In genomic region chr10:103680869-103681236, GRCh38 we compare ENCODE assay signal across 16 cellular contexts.
DNase-seq lines count a peak whose midpoint lies in the region; ATAC-seq and TF ChIP-seq lines count a peak whose summit lies in the region.
"Had no signal": no experiment of that assay in that cellular context is flagged by ENCODE, and none has a peak within 500 bp of the region (broad histone marks: within the 10 kb centered on the region; RNA-seq: fewer than 3 reads in every experiment).

No MANE protein-coding gene starts in this region.

- no peaks in the 10 kb centered on the region for H3K36me3 ChIP-seq in uterus
- H3K36me3 ChIP-seq in Peyer's patch = no peaks in the 10 kb centered on the region
- no peaks in the 10 kb centered on the region for H3K36me3 ChIP-seq in lower lobe of right lung
- no peaks in the 10 kb centered on the region for H3K36me3 ChIP-seq in ovary
- H3K36me3 ChIP-seq: HAP-1, SJSA1 had no signal

- ATAC-seq in lower lobe of right lung = no peak

- H3K9me3 ChIP-seq in uterus (no peaks in the 10 kb centered on the region), Peyer's patch (no peaks in the 10 kb centered on the region), lower lobe of right lung (no peaks in the 10 kb centered on the region), ovary (no peaks in the 10 kb centered on the region)
- H3K9me3 ChIP-seq: HAP-1, SJSA1 had no signal

- no peak for TF ChIP-seq CTCF in fibroblast of mammary gland (conservative IDR thresholded peaks at IDR 0.05; ENCODE audit: control insufficient read depth, insufficient read depth, low read depth, low read length)
- no peak for TF ChIP-seq CTCF in uterus (IDR thresholded peaks at IDR 0.05)
- no peak for TF ChIP-seq CTCF in Peyer's patch (IDR thresholded peaks at IDR 0.05)
- TF ChIP-seq CTCF in lower lobe of right lung (IDR thresholded peaks at IDR 0.05) = no peak
- no peak for TF ChIP-seq CTCF in ovary (IDR thresholded peaks at IDR 0.05)

- H3K4me3 ChIP-seq in fibroblast of mammary gland (ENCODE audit: control insufficient read depth, low read depth, low read length) (no peak overlapping the region), uterus (no peak overlapping the region), Peyer's patch (no peak overlapping the region), lower lobe of right lung (no peak overlapping the region), ovary (no peak overlapping the region)
- H3K4me3 ChIP-seq: HAP-1, SJSA1 had no signal

- H3K4me1 Mint-ChIP-seq in IgD-negative memory B cell = peaks cover 19 to 26% (median 21%) of the 10 kb centered on the region in 3 donors

- TF ChIP-seq POLR2A in uterus (IDR thresholded peaks at IDR 0.05) = no peak
- no peak for TF ChIP-seq POLR2A in Peyer's patch (IDR thresholded peaks at IDR 0.05)
- no peak for TF ChIP-seq POLR2A in ovary (IDR thresholded peaks at IDR 0.05)

- H3K4me3 Mint-ChIP-seq in IgD-negative memory B cell = no peak overlapping the region
- H3K4me3 Mint-ChIP-seq: B cell; CD4-positive, alpha-beta T cell had no signal

- no peak for TF ChIP-seq EP300 in ovary (IDR thresholded peaks at IDR 0.05)

- DNase-seq in GM03348 (ENCODE audit: low spot score) = peak; percentile 47
- DNase-seq in fibroblast of mammary gland (ENCODE audit: low read depth) = peak; percentile 62
- no peak for DNase-seq in uterus
- no peak for DNase-seq in Peyer's patch
- no peak for DNase-seq in lower lobe of right lung
- no peak for DNase-seq in ovary
- DNase-seq: CD4-positive, alpha-beta T cell; DMS53; NCI-H1417 treated with DMSO at 0.1 percent for 48 hours; NCI-H2081; NCI-H748 treated with DMSO at 0.1 percent for 48 hours; SW 1271 had no signal

- no peaks in the 10 kb centered on the region for H3K27me3 ChIP-seq in uterus
- no peaks in the 10 kb centered on the region for H3K27me3 ChIP-seq in Peyer's patch
- H3K27me3 ChIP-seq in lower lobe of right lung (ENCODE audit: low read depth) = no peaks in the 10 kb centered on the region
- H3K27me3 ChIP-seq in ovary = no peaks in the 10 kb centered on the region
- H3K27me3 ChIP-seq: SJSA1 had no signal

- 79 to 80% (median 79%) methylated on average over 6 of the region's 6 CpGs for WGBS in ovary, 3 donors

- peak overlapping the region; percentile 3 to 58 for H3K27ac ChIP-seq in uterus
- H3K27ac ChIP-seq in Peyer's patch = no peak overlapping the region
- no peak overlapping the region for H3K27ac ChIP-seq in lower lobe of right lung
- no peak overlapping the region for H3K27ac ChIP-seq in ovary
- H3K27ac ChIP-seq: SJSA1 had no signal

- H3K9me3 Mint-ChIP-seq in IgD-negative memory B cell = no peaks in the 10 kb centered on the region
- H3K9me3 Mint-ChIP-seq: CD4-positive, alpha-beta T cell had no signal

- H3K27me3 Mint-ChIP-seq in IgD-negative memory B cell = no peaks in the 10 kb centered on the region
- H3K27me3 Mint-ChIP-seq: B cell had no signal

- H3K36me3 Mint-ChIP-seq in IgD-negative memory B cell = no peaks in the 10 kb centered on the region

- H3K4me1 ChIP-seq in uterus (peaks cover 3 to 5% of the 10 kb centered on the region in 2 donors), Peyer's patch (peaks cover 0 to 38% (median 15%) of the 10 kb centered on the region in 4 donors), lower lobe of right lung (peaks cover 39% of the 10 kb centered on the region), ovary (ENCODE audit: insufficient read depth) (peaks cover 18% of the 10 kb centered on the region)

- intact Hi-C loops in uterus (cut with DNase I; ENCODE audit: low total_unique reads) (loop anchor here (10.0 kb wide), 1 partner anchor 196 kb away; no protein-coding TSS in a partner anchor), lower lobe of right lung (cut with DNase I) (loop anchor here (10.0 kb wide), 1 partner anchor 66 kb away; no protein-coding TSS in a partner anchor), ovary (cut with DNase I) (loop anchor here in 1 of 4 donors (10.0 kb wide), 2 partner anchors 186 to 266 kb away; partner anchors contain the start of gene NEURL1)

- H3K27ac Mint-ChIP-seq in IgD-negative memory B cell = peak overlapping the region in 2 of 3 donors; percentile 42 to 62
- H3K27ac Mint-ChIP-seq: B cell had no signal

Comparison
In these comparisons a context has a peak if more than half of its experiments do, and no peak if none do; other contexts are left out.
1. DNase-seq: peak in GM03348 (single experiment) and fibroblast of mammary gland (single experiment); none in uterus (0 of 2), Peyer's patch (0 of 3), lower lobe of right lung (single experiment) and ovary (0 of 5).
2. H3K27ac ChIP-seq: peak in uterus (2 of 2); none in Peyer's patch (0 of 4), lower lobe of right lung (single experiment) and ovary (0 of 2).